25 cellular contexts compared by ENCODE assay signal in genomic region chr10:119049361-119049760, GRCh38. TPM values are rescaled to one million over a fixed set of nuclear protein-coding genes. Genes with fewer than 3 reads are reported as not detected.
"Had no signal": no experiment of that assay in that cellular context is flagged by ENCODE, and none has a peak within 500 bp of the region (broad histone marks: within the 10 kb centered on the region; RNA-seq: fewer than 3 reads in every experiment).

No MANE protein-coding gene starts in this region.

- H3K27me3 Mint-ChIP-seq: naive thymus-derived CD4-positive, alpha-beta T cell; natural killer cell treated with Interleukin-12 subunit alpha and Interleukin-12 subunit beta and Interleukin-15 and Interleukin-18, amount 100 ng/mL, for 72 hours; progenitor cell of endocrine pancreas; stimulated activated memory B cell treated with anti-CD40 and anti-IgM and Interleukin-4, amounts not matched to agents 10 μg/mL and 1 μg/mL and 100 μg/mL, for 72 hours had no signal

- H3K4me3 ChIP-seq: lung, ovary, right atrium auricular region, right lobe of liver, smooth muscle cell, stomach, testis, thyroid gland, transverse colon, upper lobe of left lung, vagina had no signal

- H3K36me3 ChIP-seq: ovary had no signal

- ATAC-seq: left cardiac atrium; left lobe of liver; naive thymus-derived CD4-positive, alpha-beta T cell; natural killer cell treated with Interleukin-12 subunit alpha and Interleukin-12 subunit beta and Interleukin-15 and Interleukin-18, amount 100 ng/mL, for 72 hours; right lobe of liver; stimulated activated memory B cell treated with anti-CD40 and anti-IgM and Interleukin-4, amounts not matched to agents 10 μg/mL and 1 μg/mL and 100 μg/mL, for 72 hours; stimulated activated naive CD8-positive, alpha-beta T cell treated with anti-CD3 and anti-CD28 coated beads, Interleukin-15, Interleukin-2, amounts not matched to agents 100 U/mL and 50 U/mL, for 24 hours had no signal

- H3K4me1 Mint-ChIP-seq: mesothelial cell of epicardium had no signal

- DNase-seq: hippocampal formation; kidney glomerular epithelial cell; left cardiac atrium; naive thymus-derived CD4-positive, alpha-beta T cell; ovary; right lobe of liver; stimulated activated CD4-positive, alpha-beta T cell treated with anti-CD3 and anti-CD28 coated beads, Interleukin-1b, Interleukin-23, amount 100 ng/mL, for 48 hours; stimulated activated CD4-positive, alpha-beta T cell treated with anti-CD3 and anti-CD28 coated beads, Interleukin-2, amount 100 ng/mL, for 48 hours; stimulated activated CD4-positive, alpha-beta T cell treated with anti-CD3 and anti-CD28 coated beads, Interleukin-4, amount 100 ng/mL, for 4 hours; stimulated activated CD8-positive, alpha-beta memory T cell treated with anti-CD3 and anti-CD28 coated beads, Interleukin-4, amount 100 ng/mL, for 48 hours; stimulated activated naive CD8-positive, alpha-beta T cell treated with anti-CD3 and anti-CD28 coated beads, Interleukin-15, Interleukin-2, amounts not matched to agents 100 U/mL and 50 U/mL, for 24 hours; stomach; testis; thyroid gland; transverse colon; upper lobe of left lung had no signal

- H3K27ac ChIP-seq: ovary, right atrium auricular region, right lobe of liver, stomach, testis, transverse colon, upper lobe of left lung, vagina had no signal

- H3K27ac Mint-ChIP-seq: mesothelial cell of epicardium; progenitor cell of endocrine pancreas; stimulated activated memory B cell treated with anti-CD40 and anti-IgM and Interleukin-4, amounts not matched to agents 10 μg/mL and 1 μg/mL and 100 μg/mL, for 72 hours had no signal

- H3K4me1 ChIP-seq: right atrium auricular region, right lobe of liver, testis, transverse colon, vagina had no signal

- H3K4me3 Mint-ChIP-seq: mesothelial cell of epicardium; naive thymus-derived CD4-positive, alpha-beta T cell; natural killer cell treated with Interleukin-12 subunit alpha and Interleukin-12 subunit beta and Interleukin-15 and Interleukin-18, amount 100 ng/mL, for 72 hours; stimulated activated memory B cell treated with anti-CD40 and anti-IgM and Interleukin-4, amounts not matched to agents 10 μg/mL and 1 μg/mL and 100 μg/mL, for 72 hours had no signal

- H3K27me3 ChIP-seq: ovary, right atrium auricular region, right lobe of liver, stomach, testis, thyroid gland, transverse colon, upper lobe of left lung, vagina had no signal

- H3K9me3 Mint-ChIP-seq: naive thymus-derived CD4-positive, alpha-beta T cell; natural killer cell treated with Interleukin-12 subunit alpha and Interleukin-12 subunit beta and Interleukin-15 and Interleukin-18, amount 100 ng/mL, for 72 hours; stimulated activated memory B cell treated with anti-CD40 and anti-IgM and Interleukin-4, amounts not matched to agents 10 μg/mL and 1 μg/mL and 100 μg/mL, for 72 hours had no signal

- H3K9me3 ChIP-seq: ovary, right atrium auricular region, right lobe of liver, stomach, testis, thyroid gland, transverse colon, upper lobe of left lung, vagina had no signal

RNA-seq across cellular contexts. Expression of gene NANOS1, which starts 19.8 kb away (rescaled TPM):
- total RNA-seq: vagina had no signal
- polyA plus RNA-seq: naive thymus-derived CD4-positive, alpha-beta T cell had no signal
